ENCODE assay signal across 8 cellular contexts in the genomic region with DNA sequence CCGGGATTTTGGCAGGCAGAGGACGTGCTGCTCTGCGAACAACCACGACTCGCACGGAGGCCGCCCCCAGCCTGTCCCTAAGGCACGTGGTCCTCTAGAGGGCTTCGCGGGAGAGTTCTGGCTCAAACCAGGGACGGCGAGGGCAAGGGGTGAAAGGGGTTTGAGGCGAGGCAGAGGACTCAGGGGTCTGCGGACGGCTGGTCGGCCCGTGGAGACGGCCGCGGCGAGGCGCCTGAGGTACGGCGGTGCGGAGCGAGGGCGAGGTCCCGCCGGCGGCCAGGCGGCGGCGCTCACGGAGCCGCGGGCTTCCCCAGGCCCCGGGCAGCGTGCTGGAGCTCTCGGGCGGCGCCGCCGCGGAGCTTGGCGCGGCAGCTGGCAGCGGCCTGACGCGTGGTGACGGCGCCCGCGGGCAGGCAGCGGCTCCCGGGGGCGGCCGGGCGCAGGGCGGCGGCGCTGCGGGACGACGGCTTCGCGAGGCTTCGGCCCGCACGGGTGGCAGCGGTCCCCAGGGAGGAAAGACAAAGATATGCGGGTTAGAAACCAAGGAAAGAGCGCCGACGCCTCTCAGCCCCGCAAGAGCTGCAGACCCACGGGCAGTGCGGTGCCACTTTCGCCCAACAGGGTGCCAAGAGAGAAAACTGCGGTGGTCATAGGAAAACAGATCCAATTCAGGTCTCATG. TPM values are rescaled to one million over a fixed set of nuclear protein-coding genes. Genes with fewer than 3 reads are reported as not detected.
DNase-seq lines count a peak whose midpoint lies in the region; ATAC-seq and TF ChIP-seq lines count a peak whose summit lies in the region.

No MANE protein-coding gene starts in this region.

- H3K27ac ChIP-seq in BLaER1 (no peak overlapping the region), OCI-LY1 (ENCODE audit: low read depth, low read length, poor library complexity, severe bottlenecking) (no peak overlapping the region), neural progenitor cell (no peak overlapping the region), stomach smooth muscle (ENCODE audit: low read length) (no peak overlapping the region)

- H3K79me2 ChIP-seq in OCI-LY1 (ENCODE audit: insufficient read depth, low read length), result no peaks in the 10 kb centered on the region
- no peaks in the 10 kb centered on the region for H3K79me2 ChIP-seq in neural progenitor cell (ENCODE audit: low read depth)

- peaks cover 13% of the 10 kb centered on the region for H3K36me3 Mint-ChIP-seq in activated T-helper 1 cell treated with anti-CD3 and anti-CD28 coated beads, Interleukin-12 subunit alpha, Interleukin-12 subunit beta, Interleukin-2, Interleukin-4 antibody, amounts not matched to agents 30 ng/mL and 10 ng/mL and 1 ng/mL, durations not matched to agents 14 hours and 24 hours and 36 hours (ENCODE audit: low read depth)
- H3K36me3 Mint-ChIP-seq in neural progenitor cell, result peaks cover 3% of the 10 kb centered on the region

- peak; percentile 59 for DNase-seq in activated T-helper 1 cell treated with anti-CD3 and anti-CD28 coated beads, Interleukin-12 subunit alpha, Interleukin-12 subunit beta, Interleukin-2, Interleukin-4 antibody, amounts not matched to agents 30 ng/mL and 10 ng/mL and 1 ng/mL, durations not matched to agents 14 hours and 24 hours and 36 hours (ENCODE audit: low spot score)
- DNase-seq in fibroblast of mammary gland (ENCODE audit: low read depth) (peak; percentile 52), neural progenitor cell (ENCODE audit: low spot score) (peak; percentile 92)

- H3K9me2 ChIP-seq in OCI-LY1 (ENCODE audit: low read depth, low read length), result no peaks in the 10 kb centered on the region

- H3K27ac Mint-ChIP-seq in activated T-helper 1 cell treated with anti-CD3 and anti-CD28 coated beads, Interleukin-12 subunit alpha, Interleukin-12 subunit beta, Interleukin-2, Interleukin-4 antibody, amounts not matched to agents 30 ng/mL and 10 ng/mL and 1 ng/mL, durations not matched to agents 14 hours and 24 hours and 36 hours, result no peak overlapping the region
- no peak overlapping the region for H3K27ac Mint-ChIP-seq in neural progenitor cell

- TF ChIP-seq CTCF in OCI-LY1 (IDR thresholded peaks at IDR 0.05; ENCODE audit: low read length) (peak; percentile 72), fibroblast of mammary gland (conservative IDR thresholded peaks at IDR 0.05; ENCODE audit: control insufficient read depth, insufficient read depth, low read depth, low read length) (peak; percentile 10), neural progenitor cell (IDR thresholded peaks at IDR 0.05) (peak; percentile 56)

- H3K27me3 ChIP-seq in BLaER1, result peaks cover 13% of the 10 kb centered on the region
- no peaks in the 10 kb centered on the region for H3K27me3 ChIP-seq in OCI-LY1 (ENCODE audit: insufficient read depth, low read length)
- H3K27me3 ChIP-seq in neural progenitor cell, result peaks cover 58% of the 10 kb centered on the region
- H3K27me3 ChIP-seq in stomach smooth muscle (ENCODE audit: control insufficient read depth in 1 of 2, insufficient read depth in 2 of 2, low read length in 2 of 2), result no peaks in the 10 kb centered on the region

- H3K4me1 Mint-ChIP-seq in activated T-helper 1 cell treated with anti-CD3 and anti-CD28 coated beads, Interleukin-12 subunit alpha, Interleukin-12 subunit beta, Interleukin-2, Interleukin-4 antibody, amounts not matched to agents 30 ng/mL and 10 ng/mL and 1 ng/mL, durations not matched to agents 14 hours and 24 hours and 36 hours (ENCODE audit: low read depth), result peaks cover 7% of the 10 kb centered on the region
- H3K4me1 Mint-ChIP-seq in neural progenitor cell, result peaks cover 2% of the 10 kb centered on the region

- H3K27me3 Mint-ChIP-seq in activated T-helper 1 cell treated with anti-CD3 and anti-CD28 coated beads, Interleukin-12 subunit alpha, Interleukin-12 subunit beta, Interleukin-2, Interleukin-4 antibody, amounts not matched to agents 30 ng/mL and 10 ng/mL and 1 ng/mL, durations not matched to agents 14 hours and 24 hours and 36 hours (ENCODE audit: insufficient read depth), result peaks cover 24% of the 10 kb centered on the region
- peaks cover 2% of the 10 kb centered on the region for H3K27me3 Mint-ChIP-seq in neural progenitor cell (ENCODE audit: insufficient read depth, low read depth)

- no peaks in the 10 kb centered on the region for H3K9me3 Mint-ChIP-seq in activated T-helper 1 cell treated with anti-CD3 and anti-CD28 coated beads, Interleukin-12 subunit alpha, Interleukin-12 subunit beta, Interleukin-2, Interleukin-4 antibody, amounts not matched to agents 30 ng/mL and 10 ng/mL and 1 ng/mL, durations not matched to agents 14 hours and 24 hours and 36 hours
- peaks cover 2% of the 10 kb centered on the region for H3K9me3 Mint-ChIP-seq in neural progenitor cell

- H3K4me2 ChIP-seq in BLaER1 (peak overlapping the region; percentile 36; the same call in 1 of the 2 replicates), OCI-LY1 (ENCODE audit: low read length) (peak overlapping the region; percentile 76), neural progenitor cell (peak overlapping the region; percentile 85)

- no peak overlapping the region for H3K9ac ChIP-seq in BLaER1
- peak overlapping the region; percentile 41; the same call in 1 of the 2 replicates for H3K9ac ChIP-seq in OCI-LY1 (ENCODE audit: low read length)
- no peak overlapping the region for H3K9ac ChIP-seq in neural progenitor cell
- H3K9ac ChIP-seq in stomach smooth muscle (ENCODE audit: low read length in 2 of 2), result peak overlapping the region; percentile 13 to 26

- H3K4me3 ChIP-seq in BLaER1 (0 out of 2 replicates have a peak overlapping the region, but pooled peaks have one; percentile 35), OCI-LY1 (ENCODE audit: low read depth, low read length, poor library complexity, severe bottlenecking) (peak overlapping the region; percentile 50), fibroblast of mammary gland (ENCODE audit: control insufficient read depth, low read depth, low read length) (peak overlapping the region; percentile 41), neural progenitor cell (peak overlapping the region; percentile 44), stomach smooth muscle (ENCODE audit: low read length in 2 of 2) (peak overlapping the region; percentile 45 to 66)

- H3K9me3 ChIP-seq in BLaER1 (peaks cover 11% of the 10 kb centered on the region), OCI-LY1 (ENCODE audit: low read length) (no peaks in the 10 kb centered on the region), neural progenitor cell (ENCODE audit: low read depth) (no peaks in the 10 kb centered on the region), stomach smooth muscle (ENCODE audit: control insufficient read depth in 2 of 2, low read length in 2 of 2) (no peaks in the 10 kb centered on the region)

- 0 out of 2 replicates have a peak, but pooled peaks cover 4% of the 10 kb centered on the region for H3F3A ChIP-seq in OCI-LY1 (ENCODE audit: insufficient read depth, low read length)
- H3F3A ChIP-seq in neural progenitor cell (ENCODE audit: low read depth), result peaks cover 4% of the 10 kb centered on the region

- H2AFZ ChIP-seq in OCI-LY1 (ENCODE audit: low read length), result no peak overlapping the region
- peak overlapping the region; percentile 93 for H2AFZ ChIP-seq in neural progenitor cell (replicated peaks)

- peaks cover 15% of the 10 kb centered on the region; the same call in 1 of the 2 replicates for H3K36me3 ChIP-seq in BLaER1
- no peaks in the 10 kb centered on the region for H3K36me3 ChIP-seq in OCI-LY1 (ENCODE audit: insufficient read depth, low read length)
- no peaks in the 10 kb centered on the region for H3K36me3 ChIP-seq in neural progenitor cell
- peaks cover 0 to 3% of the 10 kb centered on the region in 2 donors for H3K36me3 ChIP-seq in stomach smooth muscle (ENCODE audit: control insufficient read depth in 2 of 2, insufficient read depth in 2 of 2, low read length in 2 of 2)

- peaks cover 25% of the 10 kb centered on the region; the same call in 1 of the 2 replicates for H4K20me1 ChIP-seq in BLaER1
- no peaks in the 10 kb centered on the region for H4K20me1 ChIP-seq in OCI-LY1 (ENCODE audit: insufficient read depth, low read length)
- peaks cover 7% of the 10 kb centered on the region for H4K20me1 ChIP-seq in neural progenitor cell (ENCODE audit: low read depth)

- intact Hi-C loops in activated T-helper 1 cell treated with anti-CD3 and anti-CD28 coated beads, Interleukin-12 subunit alpha, Interleukin-12 subunit beta, Interleukin-2, Interleukin-4 antibody, amounts not matched to agents 30 ng/mL and 10 ng/mL and 1 ng/mL, durations not matched to agents 14 hours and 24 hours and 36 hours (cut with micrococcal nuclease), result loop anchor here (1.0 to 5.0 kb wide), 4 partner anchors 45 to 165 kb away; a partner anchor contains a TSS

- peak overlapping the region; percentile 25 for H3K4me3 Mint-ChIP-seq in activated T-helper 1 cell treated with anti-CD3 and anti-CD28 coated beads, Interleukin-12 subunit alpha, Interleukin-12 subunit beta, Interleukin-2, Interleukin-4 antibody, amounts not matched to agents 30 ng/mL and 10 ng/mL and 1 ng/mL, durations not matched to agents 14 hours and 24 hours and 36 hours
- H3K4me3 Mint-ChIP-seq in neural progenitor cell, result peak overlapping the region; percentile 78

- ATAC-seq in GM19372 (IDR thresholded peaks at IDR 0.05; ENCODE audit: low read depth, unreplicated experiment) (peak; percentile 98), HG03521 (IDR thresholded peaks at IDR 0.05; ENCODE audit: unreplicated experiment) (peak; percentile 99)

- no peaks in the 10 kb centered on the region for H3K4me1 ChIP-seq in BLaER1
- peaks cover 9% of the 10 kb centered on the region for H3K4me1 ChIP-seq in OCI-LY1 (ENCODE audit: insufficient read depth, low read length, severe bottlenecking)
- peaks cover 3% of the 10 kb centered on the region for H3K4me1 ChIP-seq in neural progenitor cell
- H3K4me1 ChIP-seq in stomach smooth muscle (ENCODE audit: control insufficient read depth, insufficient read depth, low read length), result no peaks in the 10 kb centered on the region

RNA-seq across cellular contexts. Expression of a gene that starts 44.8 kb away (rescaled TPM):
- total RNA-seq in activated T-helper 1 cell treated with anti-CD3 and anti-CD28 coated beads, Interleukin-12 subunit alpha, Interleukin-12 subunit beta, Interleukin-2, Interleukin-4 antibody, amounts not matched to agents 30 ng/mL and 10 ng/mL and 1 ng/mL, durations not matched to agents 14 hours and 24 hours and 36 hours, result 39.1 and 44.2 TPM in 2 replicates
- total RNA-seq in neural progenitor cell (ENCODE audit: low replicate concordance), result 9.2 and 26.0 TPM in 2 replicates

Comparison
In these comparisons a context has a peak if more than half of its experiments do, and no peak if none do; other contexts are left out.
1. H3K9ac ChIP-seq: peak in OCI-LY1 (single experiment) and stomach smooth muscle (2 of 2); none in BLaER1 (single experiment) and neural progenitor cell (single experiment).
2. CTCF ChIP-seq: peak in every context shown above with its lines; median percentile 72 in OCI-LY1; 56 in neural progenitor cell; 10 in fibroblast of mammary gland.
3. Peak in every context shown above with its lines, with median percentiles within 50 percentile points of each other: H3K4me2 ChIP-seq, H3K4me3 ChIP-seq and DNase-seq.